Comparison of ENCODE assay signal across 20 cellular contexts in genomic region chrX:11789809-11790208, GRCh38. TPM values are rescaled to one million over a fixed set of nuclear protein-coding genes. Genes with fewer than 3 reads are reported as not detected.
DNase-seq lines count a peak whose midpoint lies in the region; ATAC-seq and TF ChIP-seq lines count a peak whose summit lies in the region.
"Had no signal": no experiment of that assay in that cellular context is flagged by ENCODE, and none has a peak within 500 bp of the region (broad histone marks: within the 10 kb centered on the region; RNA-seq: fewer than 3 reads in every experiment).

No MANE protein-coding gene starts in this region.

- no peak for TF ChIP-seq EP300 in tibial nerve (IDR thresholded peaks at IDR 0.05)

- H3K27ac ChIP-seq in MM.1S (ENCODE audit: low read length) (no peak overlapping the region), tibial nerve (no peak overlapping the region)
- H3K27ac ChIP-seq: brain microvascular endothelial cell, gastroesophageal sphincter, HL-60, PC-9, uterus had no signal

- H3K9me3 ChIP-seq in MM.1S (replicated peaks; ENCODE audit: insufficient read depth, low read length) (no peaks in the 10 kb centered on the region), tibial nerve (no peaks in the 10 kb centered on the region)
- H3K9me3 ChIP-seq: gastroesophageal sphincter, uterus had no signal

- no peaks in the 10 kb centered on the region for H3K79me2 ChIP-seq in MM.1S (ENCODE audit: low read length)

- H3F3A ChIP-seq in MM.1S (ENCODE audit: insufficient read depth, low read length), result peaks cover 6% of the 10 kb centered on the region; the same call in 1 of the 2 replicates

- H3K4me2 ChIP-seq in MM.1S (ENCODE audit: low read depth, low read length), result no peak overlapping the region
- H3K4me2 ChIP-seq: PC-9 had no signal

- no peaks in the 10 kb centered on the region for H3K36me3 ChIP-seq in MM.1S (replicated peaks; ENCODE audit: insufficient read depth, low read length)
- H3K36me3 ChIP-seq in tibial nerve, result no peaks in the 10 kb centered on the region
- H3K36me3 ChIP-seq: brain microvascular endothelial cell, gastroesophageal sphincter, uterus had no signal

- DNase-seq in MM.1S, result peak; percentile 16
- no peak for DNase-seq in omental fat pad (ENCODE audit: low spot score)
- DNase-seq in stimulated activated naive CD4-positive, alpha-beta T cell (lab: John Stamatoyannopoulos, UW), result no peak
- no peak for DNase-seq in tibial nerve (ENCODE audit: low spot score in 2 of 2)
- DNase-seq: activated CD4-positive, alpha-beta T cell treated with anti-CD3 and anti-CD28 coated beads, Interleukin-2, amount 10 ng/mL, durations not matched to agents 7 days and 5 days; brain microvascular endothelial cell; effector CD4-positive, alpha-beta T cell; Kasumi-1; NCI-H2171; PC-9; posterior cingulate gyrus; stimulated activated CD4-positive, alpha-beta T cell treated with anti-CD3 and anti-CD28 coated beads, Interleukin-15, amount 100 ng/mL, for 24 hours; T-helper 17 cell; uterus had no signal

- no peaks in the 10 kb centered on the region for H3K9me2 ChIP-seq in MM.1S (replicated peaks; ENCODE audit: insufficient read depth, low read length)

- WGBS in tibial nerve, 2 donors, result 83 to 93% methylated on average over 1 of the region's 1 CpG

- no peak overlapping the region for H2AFZ ChIP-seq in MM.1S (ENCODE audit: low read length)
- H2AFZ ChIP-seq: PC-9 had no signal

- H3K27me3 ChIP-seq in MM.1S (replicated peaks; ENCODE audit: insufficient read depth, low read length), result no peaks in the 10 kb centered on the region
- no peaks in the 10 kb centered on the region for H3K27me3 ChIP-seq in tibial nerve
- H3K27me3 ChIP-seq: brain microvascular endothelial cell, gastroesophageal sphincter, uterus had no signal

- no peak for TF ChIP-seq CTCF in MM.1S (IDR thresholded peaks at IDR 0.05; ENCODE audit: low read length)
- no peak for TF ChIP-seq CTCF in omental fat pad (IDR thresholded peaks at IDR 0.05)
- no peak for TF ChIP-seq CTCF in tibial nerve (IDR thresholded peaks at IDR 0.05)

- H4K20me1 ChIP-seq in MM.1S (ENCODE audit: insufficient read depth, low read length), result no peaks in the 10 kb centered on the region

- H3K4me1 ChIP-seq in MM.1S (ENCODE audit: low read length) (peaks cover 24% of the 10 kb centered on the region), tibial nerve (no peaks in the 10 kb centered on the region)
- H3K4me1 ChIP-seq: gastroesophageal sphincter, uterus had no signal

- TF ChIP-seq POLR2A in tibial nerve (IDR thresholded peaks at IDR 0.05), result no peak

- no peak overlapping the region for H3K9ac ChIP-seq in MM.1S (ENCODE audit: low read length)

- H3K4me3 ChIP-seq in MM.1S (ENCODE audit: low read length), result no peak overlapping the region
- no peak overlapping the region for H3K4me3 ChIP-seq in tibial nerve
- H3K4me3 ChIP-seq: gastroesophageal sphincter, PC-9, uterus had no signal

- ATAC-seq in GM18498 (IDR thresholded peaks at IDR 0.05; ENCODE audit: unreplicated experiment) (peak; percentile 38), GM19395 (IDR thresholded peaks at IDR 0.05; ENCODE audit: unreplicated experiment) (peak; percentile 49), HG02763 (IDR thresholded peaks at IDR 0.05; ENCODE audit: unreplicated experiment) (peak; percentile 18), HG02798 (IDR thresholded peaks at IDR 0.05; ENCODE audit: poor library complexity, unreplicated experiment) (no peak), omental fat pad (ENCODE audit: low FRiP score) (no peak)
- ATAC-seq: gastroesophageal sphincter, T-helper 17 cell had no signal

RNA-seq across cellular contexts. Expression of gene MSL3, which starts 31.8 kb away (rescaled TPM):
- total RNA-seq in omental fat pad, result 10 to 100 TPM; 17.0 to 36.0 (median 31.2) TPM
- 10 to 100 TPM; 19.4 to 30.4 (median 27.3) TPM for total RNA-seq in tibial nerve

Comparison
In these comparisons a context has a peak if more than half of its experiments do, and no peak if none do; other contexts are left out.
1. ATAC-seq: peak in GM18498 (single experiment), GM19395 (single experiment) and HG02763 (single experiment); none in HG02798 (single experiment) and omental fat pad (single experiment).